ENCODE assay signal across 22 cellular contexts in the genomic region with DNA sequence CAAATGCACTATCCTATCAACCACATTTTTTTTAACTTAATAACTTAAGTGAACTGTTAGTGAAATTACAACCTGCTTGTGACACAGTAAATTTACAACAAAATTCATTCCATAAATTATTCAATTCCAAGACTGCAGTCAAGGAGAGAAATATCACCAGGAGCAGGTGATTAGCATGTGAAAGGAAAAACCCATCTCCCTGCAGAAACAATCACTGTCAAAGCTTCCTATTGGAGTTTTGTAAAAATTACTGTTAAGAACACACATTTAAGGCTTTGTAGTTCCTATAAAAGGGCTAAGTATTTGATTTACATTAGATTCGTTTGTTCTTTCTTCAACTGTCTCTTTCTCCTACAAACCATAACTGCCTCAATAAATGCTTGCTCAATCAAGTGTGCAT.
"Had no signal": no experiment of that assay in that cellular context is flagged by ENCODE, and none has a peak within 500 bp of the region (broad histone marks: within the 10 kb centered on the region; RNA-seq: fewer than 3 reads in every experiment).

No MANE protein-coding gene starts in this region.

- H3K36me3 Mint-ChIP-seq: memory B cell, mesothelial cell of epicardium, natural killer cell had no signal

- H3K4me1 Mint-ChIP-seq: memory B cell, natural killer cell had no signal

- H3K27ac ChIP-seq: dorsolateral prefrontal cortex, epithelial cell of prostate, esophagus muscularis mucosa, gastrocnemius medialis, left ventricle myocardium inferior, lower lobe of right lung, neutrophil, psoas muscle, stomach, thoracic aorta, transverse colon had no signal

- H3K27me3 ChIP-seq: esophagus muscularis mucosa, gastrocnemius medialis, neutrophil, stomach, transverse colon had no signal

- H3K4me1 ChIP-seq: esophagus muscularis mucosa, gastrocnemius medialis, left ventricle myocardium inferior, lower lobe of right lung, psoas muscle, stomach, transverse colon had no signal

- H3K27me3 Mint-ChIP-seq: memory B cell had no signal

- H3K9me3 Mint-ChIP-seq: natural killer cell had no signal

- H3K4me3 ChIP-seq: dorsolateral prefrontal cortex, esophagus muscularis mucosa, gastrocnemius medialis, left ventricle myocardium inferior, lower lobe of right lung, psoas muscle, stomach, thoracic aorta, transverse colon had no signal

- H3K4me3 Mint-ChIP-seq: memory B cell, mesothelial cell of epicardium, natural killer cell had no signal

- H3K27ac Mint-ChIP-seq: memory B cell, mesothelial cell of epicardium, natural killer cell had no signal

- DNase-seq: cortex of kidney; dorsolateral prefrontal cortex; effector CD8-positive, alpha-beta T cell; gastrocnemius medialis; glutamatergic neuron; kidney; left cardiac atrium; left ventricle myocardium inferior; lower lobe of right lung; natural killer cell; psoas muscle; stimulated activated CD4-positive, alpha-beta T cell treated with anti-CD3 and anti-CD28 coated beads, Interleukin-2, amount 100 ng/mL, for 24 hours; stimulated activated naive CD4-positive, alpha-beta T cell; stomach; substantia nigra; transverse colon had no signal

- H3K9me3 ChIP-seq: esophagus muscularis mucosa, gastrocnemius medialis, left ventricle myocardium inferior, lower lobe of right lung, neutrophil, psoas muscle, stomach, thoracic aorta, transverse colon had no signal

- H3K36me3 ChIP-seq: esophagus muscularis mucosa, gastrocnemius medialis, left ventricle myocardium inferior, lower lobe of right lung, neutrophil, stomach, thoracic aorta, transverse colon had no signal
